In the genomic region with DNA sequence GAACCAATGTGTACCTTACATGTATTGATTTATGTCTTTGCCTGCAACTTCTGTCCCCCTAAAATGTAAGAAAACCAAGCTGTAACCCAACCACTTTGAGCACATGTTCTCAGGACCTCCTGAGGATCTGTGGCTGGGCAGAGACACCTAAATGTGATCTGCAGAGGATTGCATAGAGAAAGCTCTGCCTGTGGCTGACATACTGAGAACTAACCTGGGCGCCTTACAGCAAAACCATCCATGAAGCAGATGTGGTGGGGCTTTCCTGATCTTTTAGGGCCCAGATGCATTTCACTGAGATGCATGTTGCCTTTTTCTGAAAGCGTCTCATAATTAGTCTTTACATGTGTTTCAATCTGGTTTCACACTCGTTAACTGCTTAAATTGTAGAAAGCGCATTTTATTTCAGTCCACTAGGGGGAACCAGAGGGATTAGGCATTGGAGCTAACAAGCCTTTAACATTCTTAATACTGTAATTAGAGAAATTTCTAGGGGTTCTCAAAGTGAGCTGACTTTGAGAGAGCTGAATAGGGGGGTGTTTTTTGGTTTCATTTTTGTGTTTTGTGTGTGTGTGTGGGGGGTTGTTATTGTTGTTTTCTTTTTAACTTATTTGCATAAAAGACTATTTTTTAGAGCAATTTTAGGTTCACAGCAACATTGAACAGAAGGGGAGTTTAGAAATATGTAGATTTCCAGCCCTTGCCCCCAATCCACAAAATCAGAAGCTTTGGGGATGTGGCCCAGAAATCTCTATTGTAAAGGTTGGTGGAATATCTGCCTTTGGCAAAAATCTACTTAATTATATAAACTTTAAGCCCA, we compare ENCODE assay signal across 2 cellular contexts.
A peak's percentile ranks its signal among the peaks of the same experiment; 100 is the strongest.
TF ChIP-seq lines count a peak whose summit lies in the region.

No MANE protein-coding gene starts in this region.

TF ChIP-seq in A549, 52 proteins besides CTCF, POLR2A, EP300 and RAD21 (continued from another document):
- TF ChIP-seq SMC3 (IDR thresholded peaks at IDR 0.05) (peak; percentile 59), EHF (CRISPR knock-in tag; IDR thresholded peaks at IDR 0.05) (no peak)
TF ChIP-seq in A549: peak in this region for 1.

TF ChIP-seq in endothelial cell of umbilical vein, 7 proteins besides CTCF, POLR2A, EP300 and RAD21 (continued from another document):
- no peak for TF ChIP-seq FOS (IDR thresholded peaks at IDR 0.05; ENCODE audit: borderline replicate concordance, insufficient read depth, low read length)
